3 cellular contexts compared by ENCODE assay signal in the genomic region with DNA sequence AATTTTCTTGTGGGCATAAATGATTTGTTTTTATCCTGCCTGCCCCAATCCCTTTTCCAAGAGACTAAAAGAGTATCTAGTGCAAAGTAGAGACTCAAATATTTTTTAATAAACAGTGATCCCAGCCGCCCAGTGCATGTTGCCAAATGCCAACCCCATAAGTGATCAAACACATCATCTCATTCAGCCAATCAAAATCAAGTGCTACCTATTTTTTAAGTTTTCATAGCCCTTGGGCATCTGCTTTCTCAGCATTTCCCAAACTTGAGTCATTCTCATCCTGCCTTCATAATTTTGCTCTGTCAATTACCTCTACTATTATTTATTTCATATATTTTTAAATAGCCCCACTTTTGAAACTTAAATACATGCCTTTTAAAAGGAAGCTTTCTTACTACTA. TPM values are rescaled to one million over a fixed set of nuclear protein-coding genes. Genes with fewer than 3 reads are reported as not detected.
"Had no signal": no experiment of that assay in that cellular context is flagged by ENCODE, and none has a peak within 500 bp of the region (broad histone marks: within the 10 kb centered on the region; RNA-seq: fewer than 3 reads in every experiment).

No MANE protein-coding gene starts in this region.

RNA-seq across cellular contexts. Expression of a gene that starts 27.4 kb away (rescaled TPM):
- total RNA-seq: GM23248, H4, H7 had no signal
